ENCODE assay signal across 16 cellular contexts in the genomic region with DNA sequence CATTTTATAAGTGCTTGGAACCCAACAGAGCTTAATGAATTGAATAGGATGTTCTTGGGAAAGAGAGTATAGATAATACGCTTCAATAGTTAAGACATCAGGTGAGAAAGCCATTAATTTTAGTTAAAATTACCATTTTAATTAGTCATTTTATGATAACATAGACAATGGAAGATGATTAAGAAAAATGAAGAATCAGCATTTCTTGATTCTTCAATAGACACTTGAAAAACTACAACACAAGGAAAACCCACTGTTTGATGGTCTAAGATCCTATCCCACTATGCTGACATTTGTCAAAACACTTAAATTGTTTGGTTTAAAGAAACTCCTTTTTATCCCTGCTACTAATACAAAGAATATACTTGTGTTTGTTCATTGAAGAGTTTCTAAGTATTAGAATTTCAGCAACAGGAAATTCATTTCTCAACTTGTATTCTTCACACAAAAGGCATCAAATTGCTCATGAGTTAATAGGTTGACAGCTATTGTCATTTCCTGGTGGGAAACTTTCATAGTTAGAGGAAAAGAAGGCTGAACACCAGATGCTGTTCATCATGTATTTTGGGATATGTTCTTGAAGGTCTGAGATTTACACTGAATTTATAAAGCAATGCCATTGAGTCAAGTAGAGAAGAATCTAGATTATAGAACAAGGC. TPM values are rescaled to one million over a fixed set of nuclear protein-coding genes. Genes with fewer than 3 reads are reported as not detected.
A peak's percentile ranks its signal among the peaks of the same experiment; 100 is the strongest.
DNase-seq lines count a peak whose midpoint lies in the region; ATAC-seq and TF ChIP-seq lines count a peak whose summit lies in the region.
"Had no signal": no experiment of that assay in that cellular context is flagged by ENCODE, and none has a peak within 500 bp of the region (broad histone marks: within the 10 kb centered on the region; RNA-seq: fewer than 3 reads in every experiment).

No MANE protein-coding gene starts in this region.

- H3K4me3 ChIP-seq in AG04450 (ENCODE audit: low read depth, low read length) = no peak overlapping the region
- no peak overlapping the region for H3K4me3 ChIP-seq in gastroesophageal sphincter
- no peak overlapping the region for H3K4me3 ChIP-seq in MG63
- H3K4me3 ChIP-seq: tibial nerve had no signal

- H3K36me3 ChIP-seq in gastroesophageal sphincter (no peaks in the 10 kb centered on the region), MG63 (no peaks in the 10 kb centered on the region)
- H3K36me3 ChIP-seq: tibial nerve had no signal

- TF ChIP-seq POLR2A in gastroesophageal sphincter (IDR thresholded peaks at IDR 0.05) = no peak
- TF ChIP-seq POLR2A in erythroblast (IDR thresholded peaks at IDR 0.05; ENCODE audit: low read length) = no peak

- H3K27me3 Mint-ChIP-seq in osteocyte (ENCODE audit: unreplicated experiment) = no peaks in the 10 kb centered on the region

- H3K9me3 ChIP-seq in AG04450 (ENCODE audit: control insufficient read depth, insufficient read depth, low read length) (no peaks in the 10 kb centered on the region), gastroesophageal sphincter (no peaks in the 10 kb centered on the region), MG63 (no peaks in the 10 kb centered on the region)
- H3K9me3 ChIP-seq: tibial nerve had no signal

- no peaks in the 10 kb centered on the region for H3K9me3 Mint-ChIP-seq in osteocyte (ENCODE audit: unreplicated experiment)
- H3K9me3 Mint-ChIP-seq: activated B cell treated with CpG ODN at 0.5 μM for 24 hours; activated naive CD4-positive, alpha-beta T cell treated with anti-CD3 and anti-CD28 coated beads, Interleukin-2, amount 50 U/mL, for 24 hours; natural killer cell; T-cell had no signal

- H3K4me1 Mint-ChIP-seq in osteocyte (ENCODE audit: unreplicated experiment) = peaks cover 74% of the 10 kb centered on the region
- H3K4me1 Mint-ChIP-seq: activated B cell treated with CpG ODN at 0.5 μM for 24 hours; activated naive CD4-positive, alpha-beta T cell treated with anti-CD3 and anti-CD28 coated beads, Interleukin-2, amount 50 U/mL, for 24 hours; natural killer cell; T-cell had no signal

- H3K27ac ChIP-seq in AG04450 (ENCODE audit: low read depth, low read length) (peak overlapping the region; percentile 92), angular gyrus (ENCODE audit: low read depth, low read length) (peak overlapping the region; percentile 58), gastroesophageal sphincter (peak overlapping the region in 3 of 4 donors; percentile 24 to 69 (median 64))

- H3K27me3 ChIP-seq in AG04450 (ENCODE audit: control insufficient read depth, insufficient read depth, low read length) (no peaks in the 10 kb centered on the region), gastroesophageal sphincter (no peaks in the 10 kb centered on the region), MG63 (no peaks in the 10 kb centered on the region)
- H3K27me3 ChIP-seq: tibial nerve had no signal

- H3K36me3 Mint-ChIP-seq in osteocyte (ENCODE audit: unreplicated experiment) = no peaks in the 10 kb centered on the region
- H3K36me3 Mint-ChIP-seq: activated naive CD4-positive, alpha-beta T cell treated with anti-CD3 and anti-CD28 coated beads, Interleukin-2, amount 50 U/mL, for 24 hours; natural killer cell; T-cell had no signal

- peak overlapping the region; percentile 98 for H3K27ac Mint-ChIP-seq in osteocyte (ENCODE audit: unreplicated experiment)
- H3K27ac Mint-ChIP-seq: activated B cell treated with CpG ODN at 0.5 μM for 24 hours; activated naive CD4-positive, alpha-beta T cell treated with anti-CD3 and anti-CD28 coated beads, Interleukin-2, amount 50 U/mL, for 24 hours; natural killer cell; T-cell had no signal

- ATAC-seq in gastroesophageal sphincter = no peak
- ATAC-seq: T-cell had no signal

- H3K4me3 Mint-ChIP-seq in osteocyte (ENCODE audit: unreplicated experiment) = no peak overlapping the region
- H3K4me3 Mint-ChIP-seq: activated B cell treated with CpG ODN at 0.5 μM for 24 hours; activated naive CD4-positive, alpha-beta T cell treated with anti-CD3 and anti-CD28 coated beads, Interleukin-2, amount 50 U/mL, for 24 hours; natural killer cell; T-cell had no signal

- WGBS in gastroesophageal sphincter (ENCODE audit: low coverage in 1 of 2), 2 donors = 96 to 100% methylated on average over 1 of the region's 1 CpG

- no peak for DNase-seq in AG04450 (ENCODE audit: low read depth, low spot score)
- DNase-seq in osteocyte (ENCODE audit: extremely low spot score, unreplicated experiment) = no peak
- DNase-seq in MG63 = no peak
- DNase-seq in NCI-H2081 (lab: John Stamatoyannopoulos, UW) = no peak
- no peak for DNase-seq in middle frontal gyrus (ENCODE audit: extremely low spot score, low spot score)
- no peak for DNase-seq in erythroblast (lab: John Stamatoyannopoulos, UW)
- DNase-seq: activated B cell treated with CpG ODN at 0.5 μM for 24 hours, DMS153, natural killer cell, NCI-H1105, NCI-H345, T-cell had no signal

- POLR2A ChIA-PET in AG04450 (lab: Yijun Ruan, JAX) = interaction anchor here (0.6 to 2.9 kb wide), 6 partner anchors 9 to 447 kb away, joined by 3 to 32 read pairs (median 5); partner anchors contain the start of gene CXCL2

- TF ChIP-seq EP300 in gastroesophageal sphincter (IDR thresholded peaks at IDR 0.05) = no peak

- CTCF ChIA-PET in AG04450 (lab: Charles Lee) = interaction anchor here (0.6 to 2.8 kb wide), 7 partner anchors 9 to 515 kb away, joined by 3 to 12 read pairs (median 4); partner anchors contain the start of genes CXCL2 and CXCL3

- TF ChIP-seq CTCF in AG04450 (IDR thresholded peaks at IDR 0.05; ENCODE audit: low read depth, low read length) (no peak), gastroesophageal sphincter (IDR thresholded peaks at IDR 0.05) (no peak), osteocyte (IDR thresholded peaks at IDR 0.05) (no peak)

- peaks cover 0 to 20% (median 3%) of the 10 kb centered on the region in 3 donors for H3K4me1 ChIP-seq in gastroesophageal sphincter

RNA-seq across cellular contexts. Expression of gene CXCL2, which starts 9.6 kb away (rescaled TPM):
- 0.69 and 0.84 TPM in 2 replicates for polyA plus RNA-seq in AG04450 (2011; rRNA removed)
- polyA minus RNA-seq in AG04450 (2011; rRNA and poly(A)+ RNA removed) = 0.55 and 1.3 TPM in 2 replicates
- 10 to 100 TPM in 1 of 4 donors, 1 to 10 TPM in 3; 2.5 to 22.8 (median 5.9) TPM for total RNA-seq in gastroesophageal sphincter
- total RNA-seq in osteocyte = 3.8 and 5.0 TPM in 2 replicates
- total RNA-seq in MG63 (2014; rRNA removed; shearing (Covaris generic); ENCODE audit: low replicate concordance) = not detected in 2 replicates

RNA-seq across cellular contexts. Expression of gene MTHFD2L, which starts 49.3 kb away (rescaled TPM):
- polyA plus RNA-seq in AG04450 (2011; rRNA removed) = 4.1 and 6.2 TPM in 2 replicates
- polyA minus RNA-seq in AG04450 (2011; rRNA and poly(A)+ RNA removed) = 4.6 and 9.0 TPM in 2 replicates
- total RNA-seq in gastroesophageal sphincter = 10 to 100 TPM; 12.4 to 29.0 (median 23.4) TPM
- total RNA-seq in osteocyte = 10.7 and 14.7 TPM in 2 replicates
- 6.7 and 21.3 TPM in 2 replicates for total RNA-seq in MG63 (2014; rRNA removed; shearing (Covaris generic); ENCODE audit: low replicate concordance)
